Comparison of ENCODE assay signal across 8 cellular contexts in genomic region chr16:67667817-67668494, GRCh38. TPM values are rescaled to one million over a fixed set of nuclear protein-coding genes. Genes with fewer than 3 reads are reported as not detected.
DNase-seq lines count a peak whose midpoint lies in the region; ATAC-seq, FAIRE-seq and TF ChIP-seq lines count a peak whose summit lies in the region.

No MANE protein-coding gene starts in this region.

- intact Hi-C loops in cardiac septum (cut with DNase I), result loop anchor here (1.0 kb wide), 2 partner anchors 106 to 147 kb away; partner anchors contain the start of gene CTCF

- no peaks in the 10 kb centered on the region for H3K79me2 ChIP-seq in GM23338 (replicated peaks; ENCODE audit: insufficient read depth)

- H3K9me3 Mint-ChIP-seq in GM23338, result no peaks in the 10 kb centered on the region

- H3K4me1 ChIP-seq in GM23338 (ENCODE audit: insufficient read depth), result peaks cover 7% of the 10 kb centered on the region; the same call in 1 of the 2 replicates

- H3K36me3 Mint-ChIP-seq in GM23338 (ENCODE audit: low read depth), result peaks cover 2% of the 10 kb centered on the region

- peaks cover 23% of the 10 kb centered on the region for H3F3A ChIP-seq in GM23338 (replicated peaks; ENCODE audit: low read depth)

- no peak overlapping the region for H3K27ac ChIP-seq in GM23338 (ENCODE audit: low read depth)

- no peak for FAIRE-seq in urothelium cell line (lab: Jason Lieb, UNC)

- H3K27ac Mint-ChIP-seq in GM23338, result no peak overlapping the region

- peaks cover 10% of the 10 kb centered on the region for H3K4me1 Mint-ChIP-seq in GM23338

- peak; percentile 96 for DNase-seq in ELR (ENCODE audit: low read depth)
- peak; percentile 96 for DNase-seq in GM23338 (ENCODE audit: low spot score)
- peak; percentile 96 for DNase-seq in M059J (ENCODE audit: low read depth)
- peak; percentile 95 for DNase-seq in SKM-1 treated with dmso at 0.1 percent for 144 hours (lab: John Stamatoyannopoulos, UW; ENCODE audit: unreplicated experiment)
- peak; percentile 58 for DNase-seq in activated naive CD8-positive, alpha-beta T cell treated with anti-CD3 and anti-CD28 coated beads, Interleukin-2, amount 50 U/mL, for 16 hours (ENCODE audit: low read depth, low spot score)
- peak; percentile 90 for DNase-seq in cardiac septum (ENCODE audit: low spot score)
- DNase-seq in pulmonary artery endothelial cell (ENCODE audit: low read depth, low spot score), result peak; percentile 79
- peak; percentile 94 for DNase-seq in urothelium cell line (ENCODE audit: low spot score)

- H2AFZ ChIP-seq in GM23338, result no peak overlapping the region

- H3K4me3 Mint-ChIP-seq in GM23338, result 0 out of 3 replicates have a peak overlapping the region, but pooled peaks have one; percentile 76

- peaks cover 10% of the 10 kb centered on the region for H3K27me3 ChIP-seq in GM23338 (ENCODE audit: insufficient read depth)

- no peaks in the 10 kb centered on the region for H3K9me2 ChIP-seq in GM23338 (ENCODE audit: insufficient read depth)

- TF ChIP-seq CTCF in GM23338 (conservative IDR thresholded peaks at IDR 0.05; ENCODE audit: low read depth in 2 of 2), result peak; percentile 61 to 89

- peak; percentile 73 for ATAC-seq in GM23338

- peaks cover 24% of the 10 kb centered on the region for H3K27me3 Mint-ChIP-seq in GM23338 (ENCODE audit: insufficient read depth, low read depth, poor library complexity)

- 0 out of 2 replicates have a peak, but pooled peaks cover under 1% of the 10 kb centered on the region for H4K20me1 ChIP-seq in GM23338 (replicated peaks; ENCODE audit: insufficient read depth)

- H3K36me3 ChIP-seq in GM23338 (ENCODE audit: insufficient read depth), result no peaks in the 10 kb centered on the region

- H3K4me2 ChIP-seq in GM23338, result peak overlapping the region; percentile 93; the same call in 1 of the 2 replicates

- peak overlapping the region; percentile 90; the same call in 1 of the 2 replicates for H3K4me3 ChIP-seq in GM23338

TF ChIP-seq in GM23338, 12 proteins besides CTCF, POLR2A, EP300 and RAD21 (continues in another document):
- TF ChIP-seq REST (IDR thresholded peaks at IDR 0.05; ENCODE audit: unreplicated experiment) (no peak), POLR2AphosphoS5 (IDR thresholded peaks at IDR 0.05; ENCODE audit: low read depth) (no peak; the same call in 1 of the 2 replicates)

RNA-seq across cellular contexts. Expression of gene C16orf86, which starts 1.3 kb away (rescaled TPM):
- 0.87 and 8.2 TPM in 2 replicates for total RNA-seq in GM23338 (2014; rRNA removed; shearing (Covaris generic))
- 0.90 and 1.1 TPM in 2 replicates for polyA plus RNA-seq in GM23338 (2016; fragmentation: Nextera tagmentation; extraction: Ambion mirVana)
- total RNA-seq in M059J (2014; rRNA removed; shearing (Covaris generic)), result 0.27 and 0.81 TPM in 2 replicates
- 5.6 TPM for total RNA-seq in cardiac septum
- 2.6 and 3.7 TPM in 2 replicates for total RNA-seq in pulmonary artery endothelial cell

RNA-seq across cellular contexts. Expression of gene ENKD1, which starts 1.4 kb away (rescaled TPM):
- 10.2 and 11.6 TPM in 2 replicates for total RNA-seq in GM23338 (2014; rRNA removed; shearing (Covaris generic))
- polyA plus RNA-seq in GM23338 (2016; fragmentation: Nextera tagmentation; extraction: Ambion mirVana), result 10.1 and 11.8 TPM in 2 replicates
- total RNA-seq in M059J (2014; rRNA removed; shearing (Covaris generic)), result 12.8 and 23.1 TPM in 2 replicates
- 8.5 TPM for total RNA-seq in cardiac septum
- 21.9 and 23.1 TPM in 2 replicates for total RNA-seq in pulmonary artery endothelial cell

RNA-seq across cellular contexts. Expression of gene PARD6A, which starts 7.2 kb away (rescaled TPM):
- total RNA-seq in GM23338 (2014; rRNA removed; shearing (Covaris generic)), result 15.1 and 15.7 TPM in 2 replicates
- 9.1 and 11.1 TPM in 2 replicates for polyA plus RNA-seq in GM23338 (2016; fragmentation: Nextera tagmentation; extraction: Ambion mirVana)
- 2.0 and 3.3 TPM in 2 replicates for total RNA-seq in M059J (2014; rRNA removed; shearing (Covaris generic))
- total RNA-seq in cardiac septum, result 3.4 TPM
- total RNA-seq in pulmonary artery endothelial cell, result 5.5 and 6.1 TPM in 2 replicates

RNA-seq across cellular contexts. Expression of gene ACD, which starts 7.9 kb away (rescaled TPM):
- 51.7 and 56.9 TPM in 2 replicates for total RNA-seq in GM23338 (2014; rRNA removed; shearing (Covaris generic))
- 38.7 and 41.3 TPM in 2 replicates for polyA plus RNA-seq in GM23338 (2016; fragmentation: Nextera tagmentation; extraction: Ambion mirVana)
- 54.4 and 66.0 TPM in 2 replicates for total RNA-seq in M059J (2014; rRNA removed; shearing (Covaris generic))
- total RNA-seq in cardiac septum (9.3 TPM), pulmonary artery endothelial cell (15.3 and 22.5 TPM in 2 replicates)

RNA-seq across cellular contexts. Expression of gene CARMIL2, which starts 23.0 kb away (rescaled TPM):
- total RNA-seq in GM23338 (2014; rRNA removed; shearing (Covaris generic)), result 14.0 and 17.4 TPM in 2 replicates
- 17.4 and 23.4 TPM in 2 replicates for polyA plus RNA-seq in GM23338 (2016; fragmentation: Nextera tagmentation; extraction: Ambion mirVana)
- 0.44 and 0.64 TPM in 2 replicates for total RNA-seq in M059J (2014; rRNA removed; shearing (Covaris generic))
- total RNA-seq in cardiac septum (0.40 TPM), pulmonary artery endothelial cell (0.67 and 0.79 TPM in 2 replicates)
